18 cellular contexts compared by ENCODE assay signal in genomic region chr1:39385067-39385988, GRCh38.
DNase-seq lines count a peak whose midpoint lies in the region; ATAC-seq and TF ChIP-seq lines count a peak whose summit lies in the region.
"Had no signal": no experiment of that assay in that cellular context is flagged by ENCODE, and none has a peak within 500 bp of the region (broad histone marks: within the 10 kb centered on the region; RNA-seq: fewer than 3 reads in every experiment).

No MANE protein-coding gene starts in this region.

- POLR2A ChIA-PET in Caco-2 (lab: Charles Lee): interaction anchor here (0.6 kb wide), 1 partner anchor 353 kb away, joined by 3 read pairs; no protein-coding TSS in a partner anchor

- BruUV-seq in Caco-2 (replicated peaks; lab: Mats Ljungman, UMichigan): no TSS peak

- CTCF ChIA-PET in Caco-2 (lab: Charles Lee): no interaction called here

- H3K27me3 ChIP-seq in Caco-2 (replicated peaks; ENCODE audit: control insufficient read depth, insufficient read depth, low read length) (no peaks in the 10 kb centered on the region), fibroblast of lung (ENCODE audit: control insufficient read depth, insufficient read depth, low read length) (no peaks in the 10 kb centered on the region), dorsolateral prefrontal cortex (no peaks in the 10 kb centered on the region)
- H3K27me3 ChIP-seq: BE2C, colonic mucosa had no signal

- H2AFZ ChIP-seq in fibroblast of lung (ENCODE audit: low read length): no peak overlapping the region

- no peak for ATAC-seq in HG02973 (IDR thresholded peaks at IDR 0.05; ENCODE audit: unreplicated experiment)
- ATAC-seq: activated CD8-positive, alpha-beta T cell treated with anti-CD3 and anti-CD28 coated beads, Interleukin-2, amount 10 ng/mL, durations not matched to agents 7 days and 5 days; GM12878 had no signal

- H3K36me3 Mint-ChIP-seq in Caco-2 (ENCODE audit: insufficient read depth, unreplicated experiment) (peaks cover 80% of the 10 kb centered on the region), osteocyte (ENCODE audit: unreplicated experiment) (peaks cover 55% of the 10 kb centered on the region)

- H3K36me3 ChIP-seq in Caco-2 (ENCODE audit: control insufficient read depth, insufficient read depth, low read length): peaks cover 1% of the 10 kb centered on the region
- H3K36me3 ChIP-seq in fibroblast of lung (ENCODE audit: control insufficient read depth, insufficient read depth, low read length): peaks cover 7% of the 10 kb centered on the region
- H3K36me3 ChIP-seq: BE2C had no signal

- H3K4me1 ChIP-seq in Caco-2 (peaks cover 21% of the 10 kb centered on the region), fibroblast of lung (ENCODE audit: control insufficient read depth, extremely low read depth, insufficient read depth, low read length) (peaks cover 22% of the 10 kb centered on the region)
- H3K4me1 ChIP-seq: BE2C, colonic mucosa had no signal

- H3K4me3 ChIP-seq in Caco-2 (ENCODE audit: low read depth, low read length) (no peak overlapping the region), fibroblast of lung (replicated peaks in 1 of 4; ENCODE audit: control extremely low read depth in 1 of 4, insufficient read depth in 1 of 4, low read depth in 3 of 4, low read length in 4 of 4) (no peak overlapping the region), dorsolateral prefrontal cortex (no peak overlapping the region)
- H3K4me3 ChIP-seq: colonic mucosa, GM12878 had no signal

- peak overlapping the region; percentile 63 for H3K27ac Mint-ChIP-seq in Caco-2 (ENCODE audit: unreplicated experiment)
- H3K27ac Mint-ChIP-seq in osteocyte (ENCODE audit: unreplicated experiment): peak overlapping the region; percentile 31
- H3K27ac Mint-ChIP-seq: activated CD8-positive, alpha-beta T cell treated with anti-CD3 and anti-CD28 coated beads, Interleukin-2, amount 10 ng/mL, durations not matched to agents 7 days and 5 days; activated naive CD4-positive, alpha-beta T cell treated with anti-CD3 and anti-CD28 coated beads for 36 hours had no signal

- no peak for TF ChIP-seq CTCF in Caco-2 (IDR thresholded peaks at IDR 0.05; ENCODE audit: insufficient read depth in 1 of 2, low read depth in 1 of 2, low read length in 1 of 2, severe bottlenecking in 1 of 2, unreplicated experiment in 1 of 2)
- TF ChIP-seq CTCF in fibroblast of lung (conservative IDR thresholded peaks at IDR 0.05 in 1 of 2, IDR thresholded peaks at IDR 0.05 in 1 of 2; ENCODE audit: low read depth in 1 of 2, low read length in 2 of 2): no peak
- TF ChIP-seq CTCF in osteocyte (IDR thresholded peaks at IDR 0.05): no peak
- TF ChIP-seq CTCF in dorsolateral prefrontal cortex (IDR thresholded peaks at IDR 0.05 in 54 of 56, conservative IDR thresholded peaks at IDR 0.05 in 2 of 56; ENCODE audit: low read depth in 1 of 56, partially characterized antibody in 56 of 56): no peak

- no peaks in the 10 kb centered on the region for H4K20me1 ChIP-seq in fibroblast of lung (ENCODE audit: control insufficient read depth, extremely low read depth, insufficient read depth, low read length)

- H3K27ac ChIP-seq in fibroblast of lung (ENCODE audit: insufficient read depth, low read length): peak overlapping the region; percentile 76
- peak overlapping the region in 14 of 59 donors; percentile 0 to 62 (median 26) for H3K27ac ChIP-seq in dorsolateral prefrontal cortex
- H3K27ac ChIP-seq: colonic mucosa had no signal

- H3K27me3 Mint-ChIP-seq in Caco-2 (ENCODE audit: insufficient read depth, unreplicated experiment) (no peaks in the 10 kb centered on the region), osteocyte (ENCODE audit: unreplicated experiment) (no peaks in the 10 kb centered on the region)
- H3K27me3 Mint-ChIP-seq: IgD-negative memory B cell had no signal

- H3K4me3 Mint-ChIP-seq in Caco-2 (ENCODE audit: unreplicated experiment) (no peak overlapping the region), osteocyte (ENCODE audit: unreplicated experiment) (no peak overlapping the region)
- H3K4me3 Mint-ChIP-seq: activated CD8-positive, alpha-beta T cell treated with anti-CD3 and anti-CD28 coated beads, Interleukin-2, amount 10 ng/mL, durations not matched to agents 7 days and 5 days; activated naive CD4-positive, alpha-beta T cell treated with anti-CD3 and anti-CD28 coated beads for 36 hours; IgD-negative memory B cell had no signal

- H3K4me2 ChIP-seq in fibroblast of lung (ENCODE audit: extremely low read depth, insufficient read depth, low read length): peak overlapping the region; percentile 26

- peaks cover 17% of the 10 kb centered on the region for H3K4me1 Mint-ChIP-seq in Caco-2 (ENCODE audit: low read depth, unreplicated experiment)
- H3K4me1 Mint-ChIP-seq in osteocyte (ENCODE audit: unreplicated experiment): peaks cover 11% of the 10 kb centered on the region

- H3K9me3 ChIP-seq in Caco-2 (no peaks in the 10 kb centered on the region), fibroblast of lung (ENCODE audit: control insufficient read depth, insufficient read depth, low read depth, low read length) (no peaks in the 10 kb centered on the region)
- H3K9me3 ChIP-seq: BE2C, colonic mucosa had no signal

- intact Hi-C loops in Caco-2 (cut with micrococcal nuclease; ENCODE audit: unreplicated experiment) (no loop called here), dorsolateral prefrontal cortex (cut with DNase I) (no loop called here)

- H3K9ac ChIP-seq in fibroblast of lung (ENCODE audit: insufficient read depth, low read length): no peak overlapping the region

- H3K9me3 Mint-ChIP-seq in Caco-2 (ENCODE audit: unreplicated experiment) (no peaks in the 10 kb centered on the region), osteocyte (ENCODE audit: unreplicated experiment) (no peaks in the 10 kb centered on the region)
- H3K9me3 Mint-ChIP-seq: activated naive CD4-positive, alpha-beta T cell treated with anti-CD3 and anti-CD28 coated beads for 36 hours; IgD-negative memory B cell had no signal

- no peak for DNase-seq in Caco-2
- peak; percentile 64 for DNase-seq in OCI-M1 (lab: John Stamatoyannopoulos, UW)
- DNase-seq in fibroblast of lung (ENCODE audit: low read depth in 2 of 2): peak in 1 of 2 donors; percentile 43
- no peak for DNase-seq in osteocyte (ENCODE audit: extremely low spot score, unreplicated experiment)
- no peak for DNase-seq in activated CD8-positive, alpha-beta memory T cell treated with anti-CD3 and anti-CD28 coated beads, Interleukin-2, amount 50 U/mL, for 48 hours
- DNase-seq in dorsolateral prefrontal cortex: no peak
- no peak for DNase-seq in NCI-H524 treated with DMSO at 0.1 percent for 48 hours (lab: John Stamatoyannopoulos, UW)
- DNase-seq: activated CD8-positive, alpha-beta T cell treated with anti-CD3 and anti-CD28 coated beads, Interleukin-2, amount 10 ng/mL, durations not matched to agents 7 days and 5 days; activated naive CD4-positive, alpha-beta T cell treated with anti-CD3 and anti-CD28 coated beads for 36 hours; BE2C; colonic mucosa; DND-41; NCI-H1417; NCI-H69; stimulated activated CD4-positive, alpha-beta T cell treated with anti-CD3 and anti-CD28 coated beads, Interleukin-1b, Interleukin-23, amount 100 ng/mL, for 48 hours had no signal

- H3K79me2 ChIP-seq in fibroblast of lung (ENCODE audit: control insufficient read depth, insufficient read depth, low read length): peaks cover 23% of the 10 kb centered on the region
